8 cellular contexts compared by ENCODE assay signal in genomic region chr18:7567487-7568425, GRCh38. TPM values are rescaled to one million over a fixed set of nuclear protein-coding genes. Genes with fewer than 3 reads are reported as not detected.
A peak's percentile ranks its signal among the peaks of the same experiment; 100 is the strongest.
DNase-seq lines count a peak whose midpoint lies in the region; ATAC-seq and TF ChIP-seq lines count a peak whose summit lies in the region.

No MANE protein-coding gene starts in this region.

- H3K79me2 ChIP-seq in osteoblast (ENCODE audit: insufficient read depth, low read length): peaks cover 40% of the 10 kb centered on the region

- H3K27ac ChIP-seq in adipose tissue (ENCODE audit: low read depth, low read length) (peak overlapping the region; percentile 64), osteoblast (ENCODE audit: low read depth, low read length) (peak overlapping the region; percentile 63)

- H3K4me2 ChIP-seq in osteoblast (ENCODE audit: insufficient read depth, low read length): peak overlapping the region; percentile 96

- no peaks in the 10 kb centered on the region for H3K27me3 ChIP-seq in osteoblast (ENCODE audit: insufficient read depth, low read length)

- peaks cover 22% of the 10 kb centered on the region for H3K4me1 ChIP-seq in osteoblast (ENCODE audit: insufficient read depth, low read length)

- H4K20me1 ChIP-seq in osteoblast (ENCODE audit: insufficient read depth, low read length): no peaks in the 10 kb centered on the region

- H3K4me3 ChIP-seq in osteoblast (ENCODE audit: insufficient read depth, low read length): peak overlapping the region; percentile 89

- peak; percentile 26 for ATAC-seq in Right ventricle myocardium inferior
- ATAC-seq in HG03139 (IDR thresholded peaks at IDR 0.05; ENCODE audit: unreplicated experiment): no peak

- H2AFZ ChIP-seq in osteoblast (ENCODE audit: low read length): peak overlapping the region; percentile 88

- no peaks in the 10 kb centered on the region for H3K36me3 ChIP-seq in osteoblast (ENCODE audit: insufficient read depth, low read length)

- WGBS in adipose tissue, 3 donors: 0 to 1% (median 1%) methylated on average over 92 to 107 of the region's 107 CpGs

- DNase-seq in NCI-H345 (lab: John Stamatoyannopoulos, UW) (peak; percentile 36), NCI-H345 treated with DMSO at 0.1 percent for 48 hours (lab: John Stamatoyannopoulos, UW; ENCODE audit: unreplicated experiment) (no peak), HT1080 (ENCODE audit: low read depth) (peak; percentile 35), Right ventricle myocardium inferior (ENCODE audit: missing footprints) (peak; percentile 74), osteoblast (ENCODE audit: insufficient read length, low spot score, missing footprints) (peak; percentile 93), 8988T (no peak)

- intact Hi-C loops in Right ventricle myocardium inferior (cut with DNase I): loop anchor here (1.0 to 10.0 kb wide), 9 partner anchors 40 to 917 kb away; no protein-coding TSS in a partner anchor

- TF ChIP-seq CTCF in osteoblast (IDR thresholded peaks at IDR 0.05; ENCODE audit: extremely low read depth, low read depth, low read length): no peak

- no peaks in the 10 kb centered on the region for H3K9me3 ChIP-seq in osteoblast (ENCODE audit: low read depth, low read length)

RNA-seq across cellular contexts. Expression of gene PTPRM, which starts 0.6 kb away (rescaled TPM):
- 28.8 and 31.0 TPM in 2 replicates for total RNA-seq in HT1080 (2014; rRNA removed; shearing (Covaris generic))
- 30.3 and 32.4 TPM in 2 replicates for polyA plus RNA-seq in HT1080 (2015; cell fraction: cytosol; rRNA removed)
- polyA plus RNA-seq in HT1080 (2015; cell fraction: nucleus; rRNA removed): 84.0 and 92.1 TPM in 2 replicates
- polyA plus RNA-seq in adipose tissue: 100 to 1,000 TPM in 1 of 3 donors, 10 to 100 TPM in 2; 20.6 to 106 (median 88.9) TPM
- 102 TPM for total RNA-seq in Right ventricle myocardium inferior
- 84.7 and 89.3 TPM in 2 replicates for total RNA-seq in osteoblast

Comparison
In these comparisons a context has a peak if more than half of its experiments do, and no peak if none do; other contexts are left out.
1. DNase-seq: peak in NCI-H345 (single experiment), HT1080 (single experiment), Right ventricle myocardium inferior (single experiment) and osteoblast (single experiment); none in NCI-H345 treated with DMSO at 0.1 percent for 48 hours (single experiment) and 8988T (single experiment).